4 cellular contexts compared by ENCODE assay signal in the genomic region with DNA sequence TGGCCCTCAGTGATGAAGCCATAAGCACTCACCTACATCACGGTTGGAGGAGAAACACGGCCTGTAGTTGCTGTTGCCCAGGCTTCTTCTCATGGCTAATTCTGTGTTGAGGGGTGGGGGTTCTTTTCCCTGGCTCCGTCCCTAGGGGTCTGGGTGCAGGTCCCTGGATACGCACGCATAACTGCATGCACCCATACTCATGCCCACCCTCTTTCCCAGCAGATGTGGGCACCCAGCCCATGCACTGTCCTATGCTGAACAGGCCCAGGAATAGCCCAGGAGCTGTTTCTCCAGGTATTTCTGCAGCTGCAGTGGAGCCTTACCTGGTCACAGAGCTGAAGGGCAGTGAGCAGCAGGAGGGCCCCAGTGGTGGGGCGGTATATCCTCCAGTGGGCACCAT. TPM values are rescaled to one million over a fixed set of nuclear protein-coding genes. Genes with fewer than 3 reads are reported as not detected.
"Had no signal": no experiment of that assay in that cellular context is flagged by ENCODE, and none has a peak within 500 bp of the region (broad histone marks: within the 10 kb centered on the region; RNA-seq: fewer than 3 reads in every experiment).

No MANE protein-coding gene starts in this region.

- ATAC-seq: GM12878 had no signal

- DNase-seq: GDM1, GF-D8 had no signal

- H3K4me3 ChIP-seq: GM12878 had no signal

RNA-seq across cellular contexts. Expression of gene ST6GALNAC1, which starts 18.1 kb away (rescaled TPM):
- total RNA-seq: G401 had no signal
- polyA plus RNA-seq: GM12878 had no signal
